Comparison of ENCODE assay signal across 9 cellular contexts in the genomic region with DNA sequence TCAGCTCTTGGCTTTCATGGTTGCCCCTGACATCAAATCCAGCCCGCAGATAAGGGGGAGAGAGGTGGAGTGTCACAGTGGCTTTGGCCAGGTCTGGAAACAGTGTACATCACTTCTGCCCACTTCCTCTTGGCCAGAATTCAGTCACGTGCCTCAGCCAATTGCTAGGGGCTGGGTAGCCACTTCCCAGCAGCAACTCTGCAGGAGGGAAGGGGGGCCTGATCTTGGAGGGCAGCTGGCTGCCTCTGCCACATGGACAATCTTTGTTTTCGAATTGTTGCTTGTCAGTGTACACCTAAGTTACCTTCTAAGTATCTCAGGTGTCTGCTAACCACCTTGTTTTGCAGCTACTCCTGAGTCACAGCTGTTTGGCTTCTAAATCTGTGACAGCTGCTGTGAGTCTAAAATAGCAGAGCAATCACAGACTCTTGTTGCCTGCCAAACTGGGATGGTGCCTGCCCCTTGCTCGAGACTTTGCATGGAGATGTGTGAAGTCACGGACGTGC. TPM values are rescaled to one million over a fixed set of nuclear protein-coding genes. Genes with fewer than 3 reads are reported as not detected.
A peak's percentile ranks its signal among the peaks of the same experiment; 100 is the strongest.
DNase-seq lines count a peak whose midpoint lies in the region; ATAC-seq and TF ChIP-seq lines count a peak whose summit lies in the region.
"Had no signal": no experiment of that assay in that cellular context is flagged by ENCODE, and none has a peak within 500 bp of the region (broad histone marks: within the 10 kb centered on the region; RNA-seq: fewer than 3 reads in every experiment).

No MANE protein-coding gene starts in this region.

- H3K9me3 ChIP-seq in cardiac muscle cell (ENCODE audit: low read depth) (no peaks in the 10 kb centered on the region), stomach (no peaks in the 10 kb centered on the region)

- DNase-seq in Calu3 (peak; percentile 17), cardiac muscle cell (ENCODE audit: low read depth in 1 of 2, low spot score in 1 of 2) (peak; percentile 64 to 83), stomach (peak; percentile 49), DMS153 (lab: John Stamatoyannopoulos, UW) (no peak), cerebellar nuclear complex (lab: John Stamatoyannopoulos, UW) (no peak)

- TF ChIP-seq POLR2A in stomach (IDR thresholded peaks at IDR 0.05) = no peak

- WGBS in stomach, 5 donors = 12 to 29% (median 15%) methylated on average over 5 to 6 of the region's 6 CpGs

- TF ChIP-seq EP300 in stomach (IDR thresholded peaks at IDR 0.05) = no peak

- peaks cover 7% of the 10 kb centered on the region for H3K36me3 Mint-ChIP-seq in Calu3 (ENCODE audit: insufficient read depth, unreplicated experiment)

- CTCF ChIA-PET in Calu3 (lab: Charles Lee) = no interaction called here

- H3K4me3 Mint-ChIP-seq in Calu3 (ENCODE audit: low read depth, unreplicated experiment) = no peak overlapping the region
- H3K4me3 Mint-ChIP-seq: activated naive CD8-positive, alpha-beta T cell had no signal

- TF ChIP-seq CTCF in Calu3 (IDR thresholded peaks at IDR 0.05; ENCODE audit: unreplicated experiment) (no peak), cardiac muscle cell (IDR thresholded peaks at IDR 0.05; ENCODE audit: low read depth, low read length) (no peak), stomach (IDR thresholded peaks at IDR 0.05) (no peak)

- H3K4me1 ChIP-seq in cardiac muscle cell (ENCODE audit: low read depth) (peaks cover 38% of the 10 kb centered on the region), stomach (peaks cover 31 to 45% (median 35%) of the 10 kb centered on the region in 4 donors)

- no peaks in the 10 kb centered on the region for H3K9me3 Mint-ChIP-seq in Calu3 (ENCODE audit: low read depth, unreplicated experiment)

- intact Hi-C loops in Calu3 (cut with micrococcal nuclease; ENCODE audit: unreplicated experiment) = no loop called here
- intact Hi-C loops in stomach (cut with DNase I; ENCODE audit: low total_unique reads) = no loop called here

- no peak overlapping the region for H3K27ac Mint-ChIP-seq in Calu3 (ENCODE audit: unreplicated experiment)
- H3K27ac Mint-ChIP-seq: activated naive CD8-positive, alpha-beta T cell had no signal

- H3K27me3 ChIP-seq in cardiac muscle cell (no peaks in the 10 kb centered on the region), stomach (no peaks in the 10 kb centered on the region)

- ATAC-seq in HG03108 (IDR thresholded peaks at IDR 0.05; ENCODE audit: unreplicated experiment) (peak; percentile 38), SK-N-SH treated with all-trans-retinoic acid at 6 μM for 48 hours (peak; percentile 66), HG02970 (IDR thresholded peaks at IDR 0.05; ENCODE audit: low FRiP score, unreplicated experiment) (no peak)

- H3K4me3 ChIP-seq in cardiac muscle cell (no peak overlapping the region), stomach (no peak overlapping the region)

- H3K4me1 Mint-ChIP-seq in Calu3 (ENCODE audit: low read depth, unreplicated experiment) = peaks cover 19% of the 10 kb centered on the region

- no TSS peak for BruUV-seq in Calu3 (replicated peaks; lab: Mats Ljungman, UMichigan)

- no peaks in the 10 kb centered on the region for H3K27me3 Mint-ChIP-seq in Calu3 (ENCODE audit: unreplicated experiment)
- H3K27me3 Mint-ChIP-seq: activated naive CD8-positive, alpha-beta T cell had no signal

- H3K27ac ChIP-seq in cardiac muscle cell = peak overlapping the region; percentile 96
- peak overlapping the region in 3 of 5 donors; percentile 24 to 39 (median 24) for H3K27ac ChIP-seq in stomach

- H3K36me3 ChIP-seq in cardiac muscle cell = no peaks in the 10 kb centered on the region
- peaks cover 0 to under 1% (median under 1%) of the 10 kb centered on the region in 4 donors for H3K36me3 ChIP-seq in stomach

TF ChIP-seq in SK-N-SH treated with all-trans-retinoic acid at 6 μM for 48 hours, 23 proteins besides CTCF, POLR2A, EP300 and RAD21:
- TF ChIP-seq ARNTL (CRISPR knock-in tag; IDR thresholded peaks at IDR 0.05; ENCODE audit: borderline replicate concordance, low read depth) = no peak
- no peak for TF ChIP-seq RARB (CRISPR knock-in tag; IDR thresholded peaks at IDR 0.05)
- TF ChIP-seq, protein P1, sequence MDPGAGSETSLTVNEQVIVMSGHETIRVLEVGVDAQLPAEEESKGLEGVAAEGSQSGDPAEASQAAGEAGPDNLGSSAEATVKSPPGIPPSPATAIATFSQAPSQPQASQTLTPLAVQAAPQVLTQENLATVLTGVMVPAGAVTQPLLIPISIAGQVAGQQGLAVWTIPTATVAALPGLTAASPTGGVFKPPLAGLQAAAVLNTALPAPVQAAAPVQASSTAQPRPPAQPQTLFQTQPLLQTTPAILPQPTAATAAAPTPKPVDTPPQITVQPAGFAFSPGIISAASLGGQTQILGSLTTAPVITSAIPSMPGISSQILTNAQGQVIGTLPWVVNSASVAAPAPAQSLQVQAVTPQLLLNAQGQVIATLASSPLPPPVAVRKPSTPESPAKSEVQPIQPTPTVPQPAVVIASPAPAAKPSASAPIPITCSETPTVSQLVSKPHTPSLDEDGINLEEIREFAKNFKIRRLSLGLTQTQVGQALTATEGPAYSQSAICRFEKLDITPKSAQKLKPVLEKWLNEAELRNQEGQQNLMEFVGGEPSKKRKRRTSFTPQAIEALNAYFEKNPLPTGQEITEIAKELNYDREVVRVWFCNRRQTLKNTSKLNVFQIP (CRISPR knock-in tag; IDR thresholded peaks at IDR 0.05; ENCODE audit: borderline replicate concordance, low read depth) = no peak
- TF ChIP-seq, protein P2, sequence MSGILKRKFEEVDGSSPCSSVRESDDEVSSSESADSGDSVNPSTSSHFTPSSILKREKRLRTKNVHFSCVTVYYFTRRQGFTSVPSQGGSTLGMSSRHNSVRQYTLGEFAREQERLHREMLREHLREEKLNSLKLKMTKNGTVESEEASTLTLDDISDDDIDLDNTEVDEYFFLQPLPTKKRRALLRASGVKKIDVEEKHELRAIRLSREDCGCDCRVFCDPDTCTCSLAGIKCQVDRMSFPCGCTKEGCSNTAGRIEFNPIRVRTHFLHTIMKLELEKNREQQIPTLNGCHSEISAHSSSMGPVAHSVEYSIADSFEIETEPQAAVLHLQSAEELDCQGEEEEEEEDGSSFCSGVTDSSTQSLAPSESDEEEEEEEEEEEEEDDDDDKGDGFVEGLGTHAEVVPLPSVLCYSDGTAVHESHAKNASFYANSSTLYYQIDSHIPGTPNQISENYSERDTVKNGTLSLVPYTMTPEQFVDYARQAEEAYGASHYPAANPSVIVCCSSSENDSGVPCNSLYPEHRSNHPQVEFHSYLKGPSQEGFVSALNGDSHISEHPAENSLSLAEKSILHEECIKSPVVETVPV (CRISPR knock-in tag; IDR thresholded peaks at IDR 0.05) = no peak
- no peak for TF ChIP-seq ISL1 (CRISPR knock-in tag; IDR thresholded peaks at IDR 0.05)
- no peak for TF ChIP-seq GLIS3 (CRISPR knock-in tag; IDR thresholded peaks at IDR 0.05)
- no peak for TF ChIP-seq ZNF8 (CRISPR knock-in tag; IDR thresholded peaks at IDR 0.05)
- TF ChIP-seq CSDC2 (CRISPR knock-in tag; IDR thresholded peaks at IDR 0.05) = no peak
- TF ChIP-seq ZFP3 (CRISPR knock-in tag; IDR thresholded peaks at IDR 0.05) = no peak
- no peak for TF ChIP-seq TOX (CRISPR knock-in tag; IDR thresholded peaks at IDR 0.05; ENCODE audit: borderline replicate concordance)
- TF ChIP-seq OSR1 (CRISPR knock-in tag; IDR thresholded peaks at IDR 0.05) = no peak
- no peak for TF ChIP-seq BACH2 (CRISPR knock-in tag; IDR thresholded peaks at IDR 0.05; ENCODE audit: borderline replicate concordance)
- TF ChIP-seq ESRRG (CRISPR knock-in tag; IDR thresholded peaks at IDR 0.05) = no peak
- TF ChIP-seq PPARA (CRISPR knock-in tag; IDR thresholded peaks at IDR 0.05; ENCODE audit: borderline replicate concordance) = no peak

RNA-seq across cellular contexts. Expression of a gene that starts 41.0 kb away (rescaled TPM):
- total RNA-seq in Calu3 (2022) = 38.7 and 39.8 TPM in 2 replicates
- total RNA-seq in cardiac muscle cell = 24.6 and 44.0 TPM in 2 replicates
- polyA plus RNA-seq in cardiac muscle cell = 19.4 and 30.3 TPM in 2 replicates
- 10 to 100 TPM; 10.1 to 91.1 (median 25.3) TPM for total RNA-seq in stomach
- 1 to 10 TPM; 2.3 to 3.7 (median 3.4) TPM for polyA plus RNA-seq in stomach

Comparison
In these comparisons a context has a peak if more than half of its experiments do, and no peak if none do; other contexts are left out.
1. DNase-seq: peak in Calu3 (single experiment), cardiac muscle cell (2 of 2) and stomach (single experiment); none in DMS153 (single experiment) and cerebellar nuclear complex (0 of 2).